In the genomic region with DNA sequence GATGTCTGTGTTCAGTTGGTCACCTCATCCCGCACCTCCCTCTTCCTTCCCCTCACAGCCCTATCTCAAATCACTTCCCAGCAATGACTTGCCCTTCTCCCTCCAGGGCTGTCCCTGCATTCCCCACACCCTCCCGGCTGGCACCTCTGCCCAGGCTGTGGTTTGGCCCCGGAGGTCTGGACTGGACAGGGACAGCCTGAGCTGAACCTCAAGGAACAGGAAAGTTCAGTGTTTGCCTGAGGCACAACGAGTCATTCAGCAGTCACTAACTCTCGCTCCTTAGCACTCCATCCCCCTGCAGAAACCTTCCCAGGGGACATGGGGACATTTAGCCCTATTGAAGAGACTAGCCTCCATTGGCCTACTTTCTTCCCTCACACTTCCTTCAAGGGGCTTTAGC, we compare ENCODE assay signal across 20 cellular contexts. TPM values are rescaled to one million over a fixed set of nuclear protein-coding genes. Genes with fewer than 3 reads are reported as not detected.
A peak's percentile ranks its signal among the peaks of the same experiment; 100 is the strongest.
DNase-seq lines count a peak whose midpoint lies in the region; ATAC-seq, FAIRE-seq and TF ChIP-seq lines count a peak whose summit lies in the region.
"Had no signal": no experiment of that assay in that cellular context is flagged by ENCODE, and none has a peak within 500 bp of the region (broad histone marks: within the 10 kb centered on the region; RNA-seq: fewer than 3 reads in every experiment).

No MANE protein-coding gene starts in this region.

- POLR2A ChIA-PET in Panc1 (lab: Charles Lee): no interaction called here

- DNase-seq in GM23248: peak; percentile 53
- DNase-seq in Panc1 (ENCODE audit: low read depth, low spot score): no peak
- peak; percentile 38 for DNase-seq in fibroblast of gingiva (ENCODE audit: low read depth)
- no peak for DNase-seq in type B pancreatic cell (ENCODE audit: extremely low spot score, unreplicated experiment)
- no peak for DNase-seq in NCI-H2029 (lab: John Stamatoyannopoulos, UW)
- no peak for DNase-seq in GM12891 (ENCODE audit: insufficient read length, low spot score)
- no peak for DNase-seq in NCI-H2171 treated with DMSO at 0.1 percent for 48 hours (lab: John Stamatoyannopoulos, UW)
- DNase-seq: activated CD8-positive, alpha-beta memory T cell treated with anti-CD3 and anti-CD28 coated beads, Interleukin-2, amount 50 U/mL, for 4 hours; activated gamma-delta T cell; endodermal cell; gastrocnemius medialis; MM.1S; naive B cell; NCI-H187 treated with DMSO at 0.1 percent for 48 hours; NCI-H510A; spleen; T-helper 9 cell had no signal

- H3K4me1 Mint-ChIP-seq in type B pancreatic cell (ENCODE audit: unreplicated experiment): peaks cover 23% of the 10 kb centered on the region

- TF ChIP-seq CTCF in Panc1 (IDR thresholded peaks at IDR 0.05): no peak
- no peak for TF ChIP-seq CTCF in type B pancreatic cell (conservative IDR thresholded peaks at IDR 0.05)

- no peaks in the 10 kb centered on the region for H3K79me2 ChIP-seq in GM23248 (ENCODE audit: insufficient read depth)

- H3K27me3 ChIP-seq in GM23248 (replicated peaks; ENCODE audit: insufficient read depth) (no peaks in the 10 kb centered on the region; the same call in 1 of the 2 replicates), Panc1 (ENCODE audit: control insufficient read depth, insufficient read depth, low read length) (peaks cover 2% of the 10 kb centered on the region; the same call in 1 of the 2 replicates)
- H3K27me3 ChIP-seq: ascending aorta, gastrocnemius medialis, SJSA1, spleen had no signal

- FAIRE-seq in GM12891 (lab: Jason Lieb, UNC): no peak

- intact Hi-C loops in Panc1 (cut with micrococcal nuclease; ENCODE audit: unreplicated experiment): no loop called here

- no peaks in the 10 kb centered on the region for H3F3A ChIP-seq in GM23248 (ENCODE audit: insufficient read depth)

- no peak overlapping the region for H3K4me3 Mint-ChIP-seq in type B pancreatic cell
- H3K4me3 Mint-ChIP-seq: endodermal cell had no signal

- H2AFZ ChIP-seq in GM23248: no peak overlapping the region

- H3K4me3 ChIP-seq in GM23248 (no peak overlapping the region), Panc1 (ENCODE audit: low read depth in 2 of 2, low read length in 2 of 2) (no peak overlapping the region)
- H3K4me3 ChIP-seq: ascending aorta, gastrocnemius medialis, SJSA1, spleen had no signal

- H3K27me3 Mint-ChIP-seq in type B pancreatic cell: no peaks in the 10 kb centered on the region
- H3K27me3 Mint-ChIP-seq: naive B cell had no signal

- no peaks in the 10 kb centered on the region for H3K9me2 ChIP-seq in GM23248 (ENCODE audit: insufficient read depth)

- H3K4me1 ChIP-seq in GM23248 (ENCODE audit: insufficient read depth) (peaks cover 10% of the 10 kb centered on the region; the same call in 1 of the 2 replicates), Panc1 (ENCODE audit: control insufficient read depth, insufficient read depth, low read length) (no peaks in the 10 kb centered on the region)
- H3K4me1 ChIP-seq: ascending aorta, gastrocnemius medialis had no signal

- H3K9me3 Mint-ChIP-seq in type B pancreatic cell: peaks cover 5% of the 10 kb centered on the region

- in situ Hi-C loops in GM23248 (cut with MboI) (no loop called here), Panc1 (cut with HindIII; ENCODE audit: low pct_unique_long_range_greater_than_20kb, low sequenced_read_pairs) (no loop called here)

- H3K27ac Mint-ChIP-seq in type B pancreatic cell: peak overlapping the region; percentile 34
- H3K27ac Mint-ChIP-seq: endodermal cell had no signal

- H3K36me3 Mint-ChIP-seq in type B pancreatic cell: no peaks in the 10 kb centered on the region

- CTCF ChIA-PET in Panc1 (lab: Charles Lee): no interaction called here

- no peaks in the 10 kb centered on the region for H4K20me1 ChIP-seq in GM23248 (ENCODE audit: insufficient read depth)

- ATAC-seq in Panc1: peak; percentile 48; the same call in 1 of the 2 replicates
- ATAC-seq: gastrocnemius medialis had no signal

- H3K36me3 ChIP-seq in GM23248 (ENCODE audit: low read depth) (no peaks in the 10 kb centered on the region), Panc1 (ENCODE audit: control insufficient read depth, insufficient read depth, low read length) (no peaks in the 10 kb centered on the region)
- H3K36me3 ChIP-seq: ascending aorta, gastrocnemius medialis, SJSA1, spleen had no signal

- no peak overlapping the region for H3K9ac ChIP-seq in GM23248

- no peaks in the 10 kb centered on the region for H3K9me3 ChIP-seq in GM23248 (ENCODE audit: low read depth)
- H3K9me3 ChIP-seq in Panc1 (ENCODE audit: control insufficient read depth, insufficient read depth, low read depth, low read length): no peaks in the 10 kb centered on the region
- H3K9me3 ChIP-seq: ascending aorta, gastrocnemius medialis, SJSA1 had no signal

- H3K27ac ChIP-seq in GM23248 (no peak overlapping the region), Panc1 (ENCODE audit: low read length) (no peak overlapping the region)
- H3K27ac ChIP-seq: ascending aorta, C4-2B, gastrocnemius medialis, SJSA1, spleen had no signal

- no peak overlapping the region for H3K4me2 ChIP-seq in GM23248 (ENCODE audit: unreplicated experiment)

- BruUV-seq in Panc1 (replicated peaks; lab: Mats Ljungman, UMichigan): no TSS peak

- no peak for TF ChIP-seq POLR2A in GM12891 (IDR thresholded peaks at IDR 0.05; ENCODE audit: low read depth, low read length)

- 44 to 47% methylated on average over 5 of the region's 5 CpGs for WGBS in GM23248 (ENCODE audit: low coverage in 1 of 2, low lambda C conversion rate in 2 of 2, missing lambda C conversion rate in 2 of 2), 2 experiments

TF ChIP-seq in GM12891, 5 proteins besides CTCF, POLR2A, EP300 and RAD21:
- TF ChIP-seq PAX5 (IDR thresholded peaks at IDR 0.05; ENCODE audit: insufficient read depth, low read length, severe bottlenecking) (no peak), POLR2AphosphoS5 (IDR thresholded peaks at IDR 0.05; ENCODE audit: low read depth, low read length) (no peak), POU2F2 (IDR thresholded peaks at IDR 0.05; ENCODE audit: low read depth, low read length) (no peak), SPI1 (IDR thresholded peaks at IDR 0.05; ENCODE audit: low read depth, low read length) (no peak), TAF1 (IDR thresholded peaks at IDR 0.05; ENCODE audit: low read depth, low read length) (no peak)

RNA-seq across cellular contexts. Expression of a gene that starts 58.3 kb away (rescaled TPM):
- total RNA-seq in GM23248 (2014; rRNA removed; shearing (Covaris generic)): 4.3 and 4.6 TPM in 2 replicates
- polyA plus RNA-seq in GM23248 (2016; fragmentation: Nextera tagmentation; extraction: Ambion mirVana): 1.7 and 1.8 TPM in 2 replicates
- total RNA-seq in Panc1 (2021; ENCODE audit: unreplicated experiment): 6.2 TPM
- polyA plus RNA-seq in Panc1 (2012; ENCODE audit: insufficient read length): 1.2 TPM
- 40.9 and 48.4 TPM in 2 replicates for total RNA-seq in type B pancreatic cell (ENCODE audit: low replicate concordance)
- polyA plus RNA-seq in GM12891 (2012; ENCODE audit: low read depth, missing spikeins): 1.7 TPM

Comparison
In these comparisons a context has a peak if more than half of its experiments do, and no peak if none do; other contexts are left out.
1. DNase-seq: peak in GM23248 (single experiment) and fibroblast of gingiva (single experiment); none in Panc1 (single experiment), type B pancreatic cell (single experiment), NCI-H2029 (single experiment), GM12891 (single experiment) and NCI-H2171 treated with DMSO at 0.1 percent for 48 hours (single experiment).